In the genomic region with DNA sequence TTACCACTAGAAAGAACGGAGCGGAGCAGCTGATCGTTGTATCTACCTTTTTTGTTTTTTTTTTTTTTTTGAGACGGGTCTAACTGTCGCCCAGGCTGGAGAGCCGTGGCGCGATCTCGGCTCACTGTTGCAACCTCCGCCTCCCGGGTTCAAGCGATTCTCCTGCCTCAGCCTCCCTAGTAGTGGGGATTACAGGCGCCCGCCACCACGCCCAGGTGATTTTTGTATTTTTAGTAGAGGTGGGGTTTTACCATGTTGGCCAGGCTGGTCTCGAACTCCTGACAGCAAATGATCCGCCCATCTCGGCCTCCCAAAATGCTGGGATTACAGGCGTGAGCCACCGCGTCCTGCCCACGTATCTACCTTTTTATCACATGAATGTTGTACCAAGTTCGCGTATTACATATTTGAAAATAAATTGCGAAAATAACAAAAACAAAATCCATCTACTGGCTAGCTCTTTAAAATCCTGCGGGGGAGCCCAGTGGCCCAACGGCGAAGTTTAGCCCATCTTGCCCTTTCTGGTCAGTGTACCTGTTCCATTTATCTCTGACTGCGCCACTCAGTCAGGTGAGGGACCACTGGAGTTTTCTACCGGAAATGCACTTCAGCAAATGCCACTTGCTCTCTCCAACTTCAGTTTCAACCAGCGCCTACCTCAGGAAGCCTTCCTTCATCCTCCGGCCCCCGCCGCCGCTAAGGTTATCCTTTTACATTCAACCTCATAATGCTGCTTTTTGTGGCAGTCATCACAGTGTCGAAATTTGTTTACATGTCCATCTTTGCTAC, we compare ENCODE assay signal across 8 cellular contexts. TPM values are rescaled to one million over a fixed set of nuclear protein-coding genes. Genes with fewer than 3 reads are reported as not detected.
DNase-seq lines count a peak whose midpoint lies in the region; ATAC-seq and TF ChIP-seq lines count a peak whose summit lies in the region.

No MANE protein-coding gene starts in this region.

- no peaks in the 10 kb centered on the region for H3K27me3 ChIP-seq in CD4-positive, alpha-beta T cell (ENCODE audit: control insufficient read depth, insufficient read depth, low read length)

- no peak for TF ChIP-seq CTCF in CD4-positive, alpha-beta T cell (IDR thresholded peaks at IDR 0.05)
- no peak for TF ChIP-seq CTCF in epithelial cell of proximal tubule (conservative IDR thresholded peaks at IDR 0.05; ENCODE audit: low read depth, low read length)
- no peak for TF ChIP-seq CTCF in nephron progenitor cell (IDR thresholded peaks at IDR 0.05)

- H3K27me3 Mint-ChIP-seq in CD4-positive, alpha-beta T cell: no peaks in the 10 kb centered on the region
- no peaks in the 10 kb centered on the region for H3K27me3 Mint-ChIP-seq in activated CD4-positive, alpha-beta memory T cell treated with anti-CD3 and anti-CD28 coated beads, Interleukin-2, amount 10 ng/mL, durations not matched to agents 7 days and 5 days
- peaks cover 3% of the 10 kb centered on the region for H3K27me3 Mint-ChIP-seq in nephron progenitor cell (ENCODE audit: low read depth, poor library complexity)

- peaks cover 38% of the 10 kb centered on the region for H3K36me3 Mint-ChIP-seq in CD4-positive, alpha-beta T cell (ENCODE audit: low read depth)
- peaks cover 39% of the 10 kb centered on the region for H3K36me3 Mint-ChIP-seq in activated CD4-positive, alpha-beta memory T cell treated with anti-CD3 and anti-CD28 coated beads, Interleukin-2, amount 10 ng/mL, durations not matched to agents 7 days and 5 days (ENCODE audit: low read depth)
- peaks cover 20% of the 10 kb centered on the region for H3K36me3 Mint-ChIP-seq in nephron progenitor cell (ENCODE audit: low read depth)

- no peak for ATAC-seq in CD4-positive, alpha-beta T cell (ENCODE audit: poor library complexity)
- ATAC-seq in HG03045 (IDR thresholded peaks at IDR 0.05; ENCODE audit: unreplicated experiment) (peak; percentile 1), GM19035 (IDR thresholded peaks at IDR 0.05; ENCODE audit: unreplicated experiment) (no peak), HG03175 (IDR thresholded peaks at IDR 0.05; ENCODE audit: unreplicated experiment) (no peak)

- peak overlapping the region; percentile 82 for H3K4me3 ChIP-seq in epithelial cell of proximal tubule (ENCODE audit: low read depth, low read length)

- POLR2A ChIA-PET in CD4-positive, alpha-beta T cell (lab: Charles Lee): interaction anchor here (1.5 to 3.5 kb wide), 2 partner anchors 11 to 43 kb away, joined by 4 to 36 read pairs; no protein-coding TSS in a partner anchor
- POLR2A ChIA-PET in activated CD4-positive, alpha-beta memory T cell treated with anti-CD3 and anti-CD28 coated beads, Interleukin-2, amount 10 ng/mL, durations not matched to agents 7 days and 5 days (lab: Charles Lee): interaction anchor here (1.2 kb wide), 1 partner anchor 35 kb away, joined by 5 read pairs; no protein-coding TSS in a partner anchor

- H3K9me3 ChIP-seq in CD4-positive, alpha-beta T cell (ENCODE audit: control insufficient read depth, low read length): no peaks in the 10 kb centered on the region

- peak overlapping the region; percentile 69 for H3K27ac ChIP-seq in CD4-positive, alpha-beta T cell (ENCODE audit: low read depth, low read length)

- CTCF ChIA-PET in CD4-positive, alpha-beta T cell (lab: Charles Lee): interaction anchor here (1.1 kb wide), 1 partner anchor 15 kb away, joined by 5 read pairs; no protein-coding TSS in a partner anchor
- CTCF ChIA-PET in activated CD4-positive, alpha-beta memory T cell treated with anti-CD3 and anti-CD28 coated beads, Interleukin-2, amount 10 ng/mL, durations not matched to agents 7 days and 5 days (lab: Charles Lee): interaction anchor here (0.6 to 4.3 kb wide), 3 partner anchors 10 to 217 kb away, joined by 3 to 32 read pairs (median 3); no protein-coding TSS in a partner anchor

- H3K27ac Mint-ChIP-seq in CD4-positive, alpha-beta T cell: peak overlapping the region; percentile 91
- peak overlapping the region; percentile 95 for H3K27ac Mint-ChIP-seq in activated CD4-positive, alpha-beta memory T cell treated with anti-CD3 and anti-CD28 coated beads, Interleukin-2, amount 10 ng/mL, durations not matched to agents 7 days and 5 days
- peak overlapping the region; percentile 98 for H3K27ac Mint-ChIP-seq in nephron progenitor cell

- H3K4me1 Mint-ChIP-seq in CD4-positive, alpha-beta T cell (ENCODE audit: low read depth): peaks cover 46% of the 10 kb centered on the region
- H3K4me1 Mint-ChIP-seq in activated CD4-positive, alpha-beta memory T cell treated with anti-CD3 and anti-CD28 coated beads, Interleukin-2, amount 10 ng/mL, durations not matched to agents 7 days and 5 days: peaks cover 42% of the 10 kb centered on the region
- H3K4me1 Mint-ChIP-seq in nephron progenitor cell: peaks cover 30% of the 10 kb centered on the region

- peak in 6 of 10 experiments; percentile 5 to 35 (median 19) for DNase-seq in CD4-positive, alpha-beta T cell
- DNase-seq in activated CD4-positive, alpha-beta memory T cell treated with anti-CD3 and anti-CD28 coated beads, Interleukin-2, amount 10 ng/mL, durations not matched to agents 7 days and 5 days: peak; percentile 41
- DNase-seq in epithelial cell of proximal tubule (ENCODE audit: low read depth) (no peak), nephron progenitor cell (peak; percentile 29), SK-N-DZ (ENCODE audit: low spot score) (no peak)

- intact Hi-C loops in CD4-positive, alpha-beta T cell (cut with DNase I, micrococcal nuclease): loop anchor here (1.0 to 5.0 kb wide), 4 partner anchors 108 to 248 kb away; partner anchors contain the start of genes CTDSPL2 (in 2 of the 2), GOLM2 (in 1 of the 2) and SPG11 (in 1 of the 2)

- H3K4me3 Mint-ChIP-seq in CD4-positive, alpha-beta T cell: peak overlapping the region; percentile 92
- H3K4me3 Mint-ChIP-seq in activated CD4-positive, alpha-beta memory T cell treated with anti-CD3 and anti-CD28 coated beads, Interleukin-2, amount 10 ng/mL, durations not matched to agents 7 days and 5 days: peak overlapping the region; percentile 84
- H3K4me3 Mint-ChIP-seq in nephron progenitor cell: peak overlapping the region; percentile 90

- no peaks in the 10 kb centered on the region for H3K9me3 Mint-ChIP-seq in CD4-positive, alpha-beta T cell
- H3K9me3 Mint-ChIP-seq in activated CD4-positive, alpha-beta memory T cell treated with anti-CD3 and anti-CD28 coated beads, Interleukin-2, amount 10 ng/mL, durations not matched to agents 7 days and 5 days: no peaks in the 10 kb centered on the region
- no peaks in the 10 kb centered on the region for H3K9me3 Mint-ChIP-seq in nephron progenitor cell

RNA-seq across cellular contexts. Expression of gene EIF3J, which starts 1.2 kb away (rescaled TPM):
- 10 to 100 TPM; 67.6 to 69.2 TPM for total RNA-seq in CD4-positive, alpha-beta T cell
- 10 to 100 TPM; 70.6 to 87.8 TPM for total RNA-seq in activated CD4-positive, alpha-beta memory T cell treated with anti-CD3 and anti-CD28 coated beads, Interleukin-2, amount 10 ng/mL, durations not matched to agents 7 days and 5 days
- 50.4 and 52.3 TPM in 2 replicates for total RNA-seq in epithelial cell of proximal tubule
- 66.5 and 81.5 TPM in 2 replicates for polyA plus RNA-seq in SK-N-DZ (2014; cell fraction: cytosol; rRNA removed)
- 54.9 and 68.0 TPM in 2 replicates for polyA plus RNA-seq in SK-N-DZ (2014; cell fraction: nucleus; rRNA removed)

Comparison
In these comparisons a context has a peak if more than half of its experiments do, and no peak if none do; other contexts are left out.
1. DNase-seq: peak in CD4-positive, alpha-beta T cell (6 of 10), activated CD4-positive, alpha-beta memory T cell treated with anti-CD3 and anti-CD28 coated beads, Interleukin-2, amount 10 ng/mL, durations not matched to agents 7 days and 5 days (single experiment) and nephron progenitor cell (single experiment); none in epithelial cell of proximal tubule (single experiment) and SK-N-DZ (single experiment).
2. Peak in every context shown above with its lines, with median percentiles within 50 percentile points of each other: H3K27ac Mint-ChIP-seq and H3K4me3 Mint-ChIP-seq.